ENCODE assay signal across 14 cellular contexts in the genomic region with DNA sequence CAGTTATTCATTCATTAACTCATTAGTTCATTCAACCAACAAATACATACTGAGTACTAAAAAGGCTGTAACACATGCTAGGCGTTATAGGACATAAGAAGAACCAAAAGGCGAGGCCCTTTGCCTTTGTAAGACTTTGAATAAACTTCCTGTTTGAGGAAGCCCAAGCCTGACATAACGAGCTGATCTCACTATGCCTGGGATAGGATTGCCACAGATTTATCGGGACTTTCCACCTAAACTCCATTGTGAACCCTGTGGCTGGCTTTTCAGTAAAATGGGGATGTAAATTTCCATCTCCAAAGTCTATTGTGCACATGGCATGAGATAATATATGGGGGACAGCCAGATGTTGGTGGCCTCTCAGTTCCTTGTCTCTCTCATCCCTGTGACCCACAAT. TPM values are rescaled to one million over a fixed set of nuclear protein-coding genes. Genes with fewer than 3 reads are reported as not detected.
DNase-seq lines count a peak whose midpoint lies in the region; ATAC-seq and TF ChIP-seq lines count a peak whose summit lies in the region.
"Had no signal": no experiment of that assay in that cellular context is flagged by ENCODE, and none has a peak within 500 bp of the region (broad histone marks: within the 10 kb centered on the region; RNA-seq: fewer than 3 reads in every experiment).

No MANE protein-coding gene starts in this region.

- no peak overlapping the region for H3K4ac ChIP-seq in mesenchymal stem cell (ENCODE audit: low read depth in 1 of 2, low read length in 2 of 2)

- POLR2A ChIA-PET in SK-N-SH (lab: Yijun Ruan, JAX), result no interaction called here

- H3K9me2 ChIP-seq in SK-N-SH, result no peaks in the 10 kb centered on the region

- H4K8ac ChIP-seq in mesenchymal stem cell (ENCODE audit: low read length), result no peak overlapping the region

- H3K18ac ChIP-seq in mesenchymal stem cell (ENCODE audit: low read depth in 1 of 2, low read length in 2 of 2), result no peak overlapping the region

- WGBS in SK-N-SH (ENCODE audit: low lambda C conversion rate), result 60% methylated on average over 4 of the region's 4 CpGs
- 39% methylated on average over 4 of the region's 4 CpGs for WGBS in mesenchymal stem cell

- TF ChIP-seq RAD21 in SK-N-SH (IDR thresholded peaks at IDR 0.05; ENCODE audit: low read length), result no peak

- H3K9me3 ChIP-seq in SK-N-SH, result no peaks in the 10 kb centered on the region
- H3K9me3 ChIP-seq in mesenchymal stem cell (ENCODE audit: control insufficient read depth, low read length), result no peaks in the 10 kb centered on the region

- no peak overlapping the region for H2AK5ac ChIP-seq in mesenchymal stem cell (ENCODE audit: low read length, severe bottlenecking)

- no peak for TF ChIP-seq CTCF in SK-N-SH (IDR thresholded peaks at IDR 0.05)

- no peaks in the 10 kb centered on the region for H3F3A ChIP-seq in SK-N-SH (replicated peaks; ENCODE audit: insufficient read depth)

- peaks cover 0 to 5% of the 10 kb centered on the region in 2 experiments for H3K36me3 ChIP-seq in SK-N-SH (replicated peaks in 1 of 2; ENCODE audit: control insufficient read depth in 1 of 2, insufficient read depth in 2 of 2, low read length in 1 of 2)
- H3K36me3 ChIP-seq in mesenchymal stem cell (ENCODE audit: control insufficient read depth in 1 of 2, insufficient read depth in 2 of 2, low read depth in 1 of 2, low read length in 2 of 2), result no peaks in the 10 kb centered on the region

- no peak overlapping the region for H3K23ac ChIP-seq in mesenchymal stem cell (ENCODE audit: low read length in 2 of 2)

- H3K79me1 ChIP-seq in mesenchymal stem cell (replicated peaks; ENCODE audit: low read length, poor library complexity, severe bottlenecking), result no peaks in the 10 kb centered on the region

- no peak overlapping the region for H2BK12ac ChIP-seq in mesenchymal stem cell (ENCODE audit: low read length in 2 of 2)

- H3K79me2 ChIP-seq in SK-N-SH (ENCODE audit: insufficient read depth), result no peaks in the 10 kb centered on the region; the same call in 1 of the 2 replicates

- H2AFZ ChIP-seq in SK-N-SH (ENCODE audit: low read depth), result no peak overlapping the region
- H2AFZ ChIP-seq in mesenchymal stem cell (ENCODE audit: low read depth, low read length), result no peak overlapping the region
- H2AFZ ChIP-seq: PC-9 had no signal

- no peak overlapping the region for H2BK120ac ChIP-seq in mesenchymal stem cell (ENCODE audit: low read depth, low read length)

- CTCF ChIA-PET in SK-N-SH (lab: Yijun Ruan, JAX), result interaction anchor here (1.4 kb wide), 1 partner anchor 40 kb away, joined by 3 read pairs; no protein-coding TSS in a partner anchor

- H2BK5ac ChIP-seq in mesenchymal stem cell (ENCODE audit: low read depth, low read length, poor library complexity, severe bottlenecking), result no peak overlapping the region

- H3K4me1 ChIP-seq in SK-N-SH (ENCODE audit: control insufficient read depth in 1 of 2, insufficient read depth in 2 of 2, low read depth in 1 of 2, low read length in 1 of 2) (peaks cover 7 to 10% of the 10 kb centered on the region in 2 experiments; a peak in 3 of 4 replicates), mesenchymal stem cell (ENCODE audit: control insufficient read depth, insufficient read depth, low read depth, low read length) (no peaks in the 10 kb centered on the region)

- TF ChIP-seq EP300 in SK-N-SH (IDR thresholded peaks at IDR 0.05; ENCODE audit: borderline replicate concordance in 1 of 2, low read depth in 1 of 2, low read length in 1 of 2), result no peak

- H3K4me3 ChIP-seq in SK-N-SH (ENCODE audit: low read depth in 2 of 2, low read length in 1 of 2), result no peak overlapping the region
- H3K4me3 ChIP-seq in mesenchymal stem cell (ENCODE audit: insufficient read depth in 1 of 2, low read depth in 1 of 2, low read length in 2 of 2), result no peak overlapping the region
- H3K4me3 ChIP-seq: PC-9 had no signal

- ATAC-seq in SK-N-SH treated with all-trans-retinoic acid at 6 μM for 48 hours, result no peak
- ATAC-seq in GM18861 (IDR thresholded peaks at IDR 0.05; ENCODE audit: unreplicated experiment), result no peak
- ATAC-seq in HG02970 (IDR thresholded peaks at IDR 0.05; ENCODE audit: low FRiP score, unreplicated experiment), result no peak
- ATAC-seq in HG02798 (IDR thresholded peaks at IDR 0.05; ENCODE audit: poor library complexity, unreplicated experiment), result no peak

- H3K27ac ChIP-seq in SK-N-SH (ENCODE audit: low read depth in 2 of 2, low read length in 1 of 2), result no peak overlapping the region
- H3K27ac ChIP-seq in mesenchymal stem cell (ENCODE audit: low read length, poor library complexity, severe bottlenecking), result no peak overlapping the region
- H3K27ac ChIP-seq: PC-9 had no signal

- no peaks in the 10 kb centered on the region for H3K27me3 ChIP-seq in SK-N-SH (ENCODE audit: insufficient read depth)
- no peaks in the 10 kb centered on the region for H3K27me3 ChIP-seq in mesenchymal stem cell (ENCODE audit: control insufficient read depth in 1 of 2, insufficient read depth in 1 of 2, low read length in 2 of 2)

- H3K9ac ChIP-seq in SK-N-SH, result no peak overlapping the region
- no peak overlapping the region for H3K9ac ChIP-seq in mesenchymal stem cell (ENCODE audit: low read length)

- no peak overlapping the region for H4K91ac ChIP-seq in mesenchymal stem cell (ENCODE audit: low read length)

- no peak overlapping the region for H3K4me2 ChIP-seq in SK-N-SH
- H3K4me2 ChIP-seq in mesenchymal stem cell (ENCODE audit: low read length, poor library complexity, severe bottlenecking), result no peak overlapping the region
- H3K4me2 ChIP-seq: PC-9 had no signal

- H4K20me1 ChIP-seq in SK-N-SH (ENCODE audit: insufficient read depth), result no peaks in the 10 kb centered on the region

- DNase-seq in SK-N-SH (peak; percentile 6), NCI-H69 (lab: John Stamatoyannopoulos, UW) (peak; percentile 22), mesenchymal stem cell (peak; percentile 23)
- DNase-seq: C1 segment of cervical spinal cord, HCEC 1CT, NCI-H1105, NCI-H1694 treated with DMSO at 0.1 percent for 48 hours, NCI-H2171, NCI-H446, PC-9 had no signal

- H3K14ac ChIP-seq in mesenchymal stem cell (ENCODE audit: low read length in 2 of 2), result no peak overlapping the region

- H2BK15ac ChIP-seq in mesenchymal stem cell (ENCODE audit: low read depth, poor library complexity, severe bottlenecking), result no peak overlapping the region

TF ChIP-seq in SK-N-SH, 30 proteins besides CTCF, POLR2A, EP300 and RAD21:
- TF ChIP-seq, protein P1, sequence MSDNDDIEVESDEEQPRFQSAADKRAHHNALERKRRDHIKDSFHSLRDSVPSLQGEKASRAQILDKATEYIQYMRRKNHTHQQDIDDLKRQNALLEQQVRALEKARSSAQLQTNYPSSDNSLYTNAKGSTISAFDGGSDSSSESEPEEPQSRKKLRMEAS (IDR thresholded peaks at IDR 0.05; ENCODE audit: low read depth), result no peak
- TF ChIP-seq CHD2 (IDR thresholded peaks at IDR 0.05; ENCODE audit: low read length, partially characterized antibody) (no peak), ELF1 (IDR thresholded peaks at IDR 0.05) (no peak), FOXM1 (IDR thresholded peaks at IDR 0.05; ENCODE audit: low read depth) (no peak), GABPA (IDR thresholded peaks at IDR 0.05; ENCODE audit: low read depth) (no peak)
- TF ChIP-seq, protein P2, sequence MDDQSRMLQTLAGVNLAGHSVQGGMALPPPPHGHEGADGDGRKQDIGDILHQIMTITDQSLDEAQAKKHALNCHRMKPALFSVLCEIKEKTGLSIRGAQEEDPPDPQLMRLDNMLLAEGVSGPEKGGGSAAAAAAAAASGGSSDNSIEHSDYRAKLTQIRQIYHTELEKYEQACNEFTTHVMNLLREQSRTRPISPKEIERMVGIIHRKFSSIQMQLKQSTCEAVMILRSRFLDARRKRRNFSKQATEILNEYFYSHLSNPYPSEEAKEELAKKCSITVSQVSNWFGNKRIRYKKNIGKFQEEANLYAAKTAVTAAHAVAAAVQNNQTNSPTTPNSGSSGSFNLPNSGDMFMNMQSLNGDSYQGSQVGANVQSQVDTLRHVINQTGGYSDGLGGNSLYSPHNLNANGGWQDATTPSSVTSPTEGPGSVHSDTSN (IDR thresholded peaks at IDR 0.05), result no peak

TF ChIP-seq in SK-N-SH treated with all-trans-retinoic acid at 6 μM for 48 hours, 23 proteins besides CTCF, POLR2A, EP300 and RAD21 (continues in another document):
- TF ChIP-seq, protein P3, sequence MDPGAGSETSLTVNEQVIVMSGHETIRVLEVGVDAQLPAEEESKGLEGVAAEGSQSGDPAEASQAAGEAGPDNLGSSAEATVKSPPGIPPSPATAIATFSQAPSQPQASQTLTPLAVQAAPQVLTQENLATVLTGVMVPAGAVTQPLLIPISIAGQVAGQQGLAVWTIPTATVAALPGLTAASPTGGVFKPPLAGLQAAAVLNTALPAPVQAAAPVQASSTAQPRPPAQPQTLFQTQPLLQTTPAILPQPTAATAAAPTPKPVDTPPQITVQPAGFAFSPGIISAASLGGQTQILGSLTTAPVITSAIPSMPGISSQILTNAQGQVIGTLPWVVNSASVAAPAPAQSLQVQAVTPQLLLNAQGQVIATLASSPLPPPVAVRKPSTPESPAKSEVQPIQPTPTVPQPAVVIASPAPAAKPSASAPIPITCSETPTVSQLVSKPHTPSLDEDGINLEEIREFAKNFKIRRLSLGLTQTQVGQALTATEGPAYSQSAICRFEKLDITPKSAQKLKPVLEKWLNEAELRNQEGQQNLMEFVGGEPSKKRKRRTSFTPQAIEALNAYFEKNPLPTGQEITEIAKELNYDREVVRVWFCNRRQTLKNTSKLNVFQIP (CRISPR knock-in tag; IDR thresholded peaks at IDR 0.05; ENCODE audit: borderline replicate concordance, low read depth), result no peak
- TF ChIP-seq RARB (CRISPR knock-in tag; IDR thresholded peaks at IDR 0.05) (no peak), ZFP30 (CRISPR knock-in tag; IDR thresholded peaks at IDR 0.05) (no peak), ESRRG (CRISPR knock-in tag; IDR thresholded peaks at IDR 0.05) (no peak)
- TF ChIP-seq, protein P4, sequence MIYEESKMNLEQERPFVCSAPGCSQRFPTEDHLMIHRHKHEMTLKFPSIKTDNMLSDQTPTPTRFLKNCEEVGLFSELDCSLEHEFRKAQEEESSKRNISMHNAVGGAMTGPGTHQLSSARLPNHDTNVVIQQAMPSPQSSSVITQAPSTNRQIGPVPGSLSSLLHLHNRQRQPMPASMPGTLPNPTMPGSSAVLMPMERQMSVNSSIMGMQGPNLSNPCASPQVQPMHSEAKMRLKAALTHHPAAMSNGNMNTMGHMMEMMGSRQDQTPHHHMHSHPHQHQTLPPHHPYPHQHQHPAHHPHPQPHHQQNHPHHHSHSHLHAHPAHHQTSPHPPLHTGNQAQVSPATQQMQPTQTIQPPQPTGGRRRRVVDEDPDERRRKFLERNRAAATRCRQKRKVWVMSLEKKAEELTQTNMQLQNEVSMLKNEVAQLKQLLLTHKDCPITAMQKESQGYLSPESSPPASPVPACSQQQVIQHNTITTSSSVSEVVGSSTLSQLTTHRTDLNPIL (CRISPR knock-in tag; IDR thresholded peaks at IDR 0.05; ENCODE audit: low read depth), result no peak

RNA-seq across cellular contexts. Expression of a gene that starts 41.8 kb away (rescaled TPM):
- 64.7 and 71.1 TPM in 2 replicates for polyA plus RNA-seq in SK-N-SH (2012; rRNA removed)
- 63.6 and 78.5 TPM in 2 replicates for polyA plus RNA-seq in SK-N-SH (2012; cell fraction: cytosol; rRNA removed)
- 30.6 and 72.4 TPM in 2 replicates for polyA plus RNA-seq in SK-N-SH (2012; cell fraction: nucleus; rRNA removed)
- 40.6 TPM for polyA plus RNA-seq in mesenchymal stem cell (2013, experiment 1 of 2)
- 40.8 TPM for polyA plus RNA-seq in mesenchymal stem cell (2013, experiment 2 of 2)
